ENCODE assay signal across 26 cellular contexts in the genomic region with DNA sequence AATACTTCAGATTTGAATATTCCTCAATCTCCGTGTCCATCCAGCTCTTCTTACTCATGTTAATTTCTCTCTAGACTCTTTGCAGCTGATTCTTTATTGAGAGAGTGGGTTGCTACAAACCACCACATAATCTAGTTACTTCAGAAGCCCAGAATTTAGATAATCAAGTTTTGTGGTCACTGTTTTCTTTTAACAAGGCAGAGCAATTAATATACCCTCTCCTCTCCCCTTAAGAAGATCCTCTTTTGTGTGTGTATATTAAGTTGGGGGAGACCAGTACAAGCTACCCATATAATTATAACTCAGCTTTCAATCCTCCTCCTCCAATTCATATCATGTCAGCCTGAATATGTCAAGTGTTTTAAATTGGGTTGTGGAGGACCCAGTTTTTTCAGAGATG.
"Had no signal": no experiment of that assay in that cellular context is flagged by ENCODE, and none has a peak within 500 bp of the region (broad histone marks: within the 10 kb centered on the region; RNA-seq: fewer than 3 reads in every experiment).

No MANE protein-coding gene starts in this region.

- H3K27me3 Mint-ChIP-seq: activated CD4-positive, alpha-beta T cell treated with anti-CD3 and anti-CD28 coated beads, Interleukin-2, amount 10 ng/mL, durations not matched to agents 24 days and 14 days; activated CD8-positive, alpha-beta T cell treated with anti-CD3 and anti-CD28 coated beads for 36 hours; activated naive CD4-positive, alpha-beta T cell treated with anti-CD3 and anti-CD28 coated beads, Interleukin-2, amount 50 U/mL, for 24 hours; activated naive CD8-positive, alpha-beta T cell treated with anti-CD3 and anti-CD28 coated beads, Interleukin-2, amount 10 ng/mL, durations not matched to agents 7 days and 5 days; central memory CD8-positive, alpha-beta T cell had no signal

- H3K27ac Mint-ChIP-seq: activated CD4-positive, alpha-beta T cell treated with anti-CD3 and anti-CD28 coated beads, Interleukin-2, amount 10 ng/mL, durations not matched to agents 24 days and 14 days; activated CD8-positive, alpha-beta T cell treated with anti-CD3 and anti-CD28 coated beads for 36 hours; activated naive CD4-positive, alpha-beta T cell treated with anti-CD3 and anti-CD28 coated beads, Interleukin-2, amount 50 U/mL, for 24 hours; activated naive CD8-positive, alpha-beta T cell treated with anti-CD3 and anti-CD28 coated beads, Interleukin-2, amount 10 ng/mL, durations not matched to agents 7 days and 5 days; activated T-helper 2 cell treated with anti-CD3 and anti-CD28 coated beads, Interferon-gamma antibody, Interleukin-2, Interleukin-4, amounts not matched to agents 10 μg/mL and 5 μg/mL and 100 μg/mL, durations not matched to agents 14 hours and 24 hours and 36 hours had no signal

- H3K9me3 Mint-ChIP-seq: activated CD4-positive, alpha-beta T cell treated with anti-CD3 and anti-CD28 coated beads, Interleukin-2, amount 10 ng/mL, durations not matched to agents 24 days and 14 days; activated CD8-positive, alpha-beta T cell treated with anti-CD3 and anti-CD28 coated beads for 36 hours; activated naive CD4-positive, alpha-beta T cell treated with anti-CD3 and anti-CD28 coated beads, Interleukin-2, amount 50 U/mL, for 24 hours; activated naive CD8-positive, alpha-beta T cell treated with anti-CD3 and anti-CD28 coated beads, Interleukin-2, amount 10 ng/mL, durations not matched to agents 7 days and 5 days; activated T-helper 2 cell treated with anti-CD3 and anti-CD28 coated beads, Interferon-gamma antibody, Interleukin-2, Interleukin-4, amounts not matched to agents 10 μg/mL and 5 μg/mL and 100 μg/mL, durations not matched to agents 14 hours and 24 hours and 36 hours; central memory CD8-positive, alpha-beta T cell had no signal

- H3K4me1 Mint-ChIP-seq: activated naive CD4-positive, alpha-beta T cell treated with anti-CD3 and anti-CD28 coated beads, Interleukin-2, amount 50 U/mL, for 24 hours; activated naive CD8-positive, alpha-beta T cell treated with anti-CD3 and anti-CD28 coated beads, Interleukin-2, amount 10 ng/mL, durations not matched to agents 7 days and 5 days had no signal

- ATAC-seq: activated CD8-positive, alpha-beta T cell treated with anti-CD3 and anti-CD28 coated beads for 36 hours; PC-3 had no signal

- DNase-seq: activated CD4-positive, alpha-beta T cell treated with anti-CD3 and anti-CD28 coated beads for 1 hour; activated CD4-positive, alpha-beta T cell treated with anti-CD3 and anti-CD28 coated beads, Interleukin-2, amount 10 ng/mL, durations not matched to agents 24 days and 14 days; activated CD4-positive, alpha-beta T cell treated with anti-CD3 and anti-CD28 coated beads, Interleukin-2, amount 50 U/mL, for 4 hours; activated CD4-positive, CD25-positive, alpha-beta regulatory T cell; activated CD8-positive, alpha-beta T cell treated with anti-CD3 and anti-CD28 coated beads for 36 hours; activated gamma-delta T cell; activated naive CD4-positive, alpha-beta T cell treated with Interleukin-2 at 50 U/mL for 16 hours; activated naive CD8-positive, alpha-beta T cell treated with anti-CD3 and anti-CD28 coated beads, Interleukin-2, amount 10 ng/mL, durations not matched to agents 7 days and 5 days; activated T-cell treated with anti-CD3 and anti-CD28 coated beads, Interleukin-2, amount 50 U/mL, for 1 hour; amygdala; Kasumi-1; KG1; MG63; NCI-H1048; NCI-H187 treated with DMSO at 0.1 percent for 48 hours; NCI-H2081; NCI-H345; NCI-H524 treated with DMSO at 0.1 percent for 48 hours; PC-3; Peyer's patch; RPMI8226; SHP77 treated with DMSO at 0.1 percent for 48 hours; WERI-Rb-1 had no signal

- H3K4me3 Mint-ChIP-seq: activated CD4-positive, alpha-beta T cell treated with anti-CD3 and anti-CD28 coated beads, Interleukin-2, amount 10 ng/mL, durations not matched to agents 24 days and 14 days; activated CD8-positive, alpha-beta T cell treated with anti-CD3 and anti-CD28 coated beads for 36 hours; activated naive CD4-positive, alpha-beta T cell treated with anti-CD3 and anti-CD28 coated beads, Interleukin-2, amount 50 U/mL, for 24 hours; activated naive CD8-positive, alpha-beta T cell treated with anti-CD3 and anti-CD28 coated beads, Interleukin-2, amount 10 ng/mL, durations not matched to agents 7 days and 5 days; central memory CD8-positive, alpha-beta T cell had no signal
